8 cellular contexts compared by ENCODE assay signal in the genomic region with DNA sequence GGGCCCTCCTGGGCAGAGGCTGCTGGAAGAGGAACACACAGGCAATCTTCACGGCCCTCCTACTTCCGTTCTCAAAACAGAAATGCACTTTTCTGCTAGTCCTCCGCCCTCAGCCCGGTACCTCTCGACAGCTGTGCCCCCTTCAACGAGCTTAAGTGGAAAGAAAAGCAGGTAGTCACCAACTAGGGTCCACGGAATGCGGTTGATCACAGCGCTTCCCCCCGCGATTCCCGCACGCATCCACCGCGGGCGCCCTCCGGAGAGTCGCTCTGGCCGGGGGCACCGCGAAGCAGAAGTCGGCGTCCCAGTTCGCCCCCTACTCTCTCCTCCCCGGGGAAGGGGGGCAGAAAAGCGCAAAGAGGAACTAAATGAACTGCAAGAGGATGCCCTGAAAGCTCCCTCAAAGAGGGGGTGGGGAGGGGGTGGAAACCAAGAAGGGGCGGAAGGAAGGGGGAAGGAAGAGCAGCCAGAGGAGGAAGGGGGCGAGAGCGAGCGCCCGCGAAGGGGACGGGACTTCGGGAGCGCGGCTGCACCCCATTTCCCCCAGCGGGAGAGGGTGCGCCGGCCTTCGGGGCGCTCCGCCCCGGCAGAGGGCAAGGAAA. TPM values are rescaled to one million over a fixed set of nuclear protein-coding genes. Genes with fewer than 3 reads are reported as not detected.
DNase-seq lines count a peak whose midpoint lies in the region; ATAC-seq and TF ChIP-seq lines count a peak whose summit lies in the region.

No MANE protein-coding gene starts in this region.

- peak overlapping the region; percentile 97 for H2AFZ ChIP-seq in IMR-90 (replicated peaks; ENCODE audit: low read length, poor library complexity)

- dilution Hi-C loops in IMR-90 (cut with HindIII; ENCODE audit: low sequenced_read_pairs, unreplicated experiment): no loop called here

- peak overlapping the region; percentile 95 for H3K23ac ChIP-seq in IMR-90 (ENCODE audit: low read depth, low read length)

- intact Hi-C loops in IMR-90 (cut with micrococcal nuclease) (loop anchor here (1.0 to 5.0 kb wide), 3 partner anchors 75 to 171 kb away; partner anchors contain the start of gene XXYLT1), sciatic nerve (cut with DNase I) (no loop called here)

- H2AK9ac ChIP-seq in IMR-90 (replicated peaks; ENCODE audit: low read depth, low read length, poor library complexity): peak overlapping the region; percentile 87

- DNase-seq in CD4-positive, CD25-positive, alpha-beta regulatory T cell: peak; percentile 48 to 73 (median 52)
- DNase-seq in IMR-90 (peak; percentile 40), anterior cingulate cortex (lab: John Stamatoyannopoulos, UW) (peak in 51 of 58 donors; percentile 10 to 71 (median 39)), hepatic stellate cell (ENCODE audit: low spot score) (peak; percentile 49), sciatic nerve (ENCODE audit: low spot score) (peak; percentile 71)

- H3K4me1 Mint-ChIP-seq in CD4-positive, CD25-positive, alpha-beta regulatory T cell: peaks cover 37 to 63% (median 48%) of the 10 kb centered on the region in 4 donors
- H3K4me1 Mint-ChIP-seq in T-helper 1 cell treated with Interleukin-12 subunit alpha and Interleukin-12 subunit beta and Interleukin-4 antibody, amounts not matched to agents 30 μg/mL and 1 μg/mL, for 36 hours (ENCODE audit: low read depth): peaks cover 36% of the 10 kb centered on the region

- H4K20me1 ChIP-seq in IMR-90 (ENCODE audit: insufficient read depth, low read length): peaks cover 26% of the 10 kb centered on the region

- no peak overlapping the region; the same call in 1 of the 2 replicates for H4K91ac ChIP-seq in IMR-90 (ENCODE audit: insufficient read depth, low read depth, low read length)

- WGBS in IMR-90 (ENCODE audit: extremely low coverage in 2 of 2, insufficient read length in 1 of 2), 2 experiments: 0% methylated on average over 20 of the region's 43 CpGs; no CpG with 5 or more reads in 1 of the 2 experiments

- POLR2A ChIA-PET in IMR-90 (lab: Charles Lee; ENCODE audit: unreplicated experiment): interaction anchor here (0.7 kb wide), 1 partner anchor 147 kb away, joined by 4 read pairs; no protein-coding TSS in a partner anchor

- peaks cover 4% of the 10 kb centered on the region for H3K36me3 Mint-ChIP-seq in CD4-positive, CD25-positive, alpha-beta regulatory T cell
- H3K36me3 Mint-ChIP-seq in T-helper 1 cell treated with Interleukin-12 subunit alpha and Interleukin-12 subunit beta and Interleukin-4 antibody, amounts not matched to agents 30 μg/mL and 1 μg/mL, for 36 hours (ENCODE audit: low read depth): no peaks in the 10 kb centered on the region

- H3K36me3 ChIP-seq in CD4-positive, CD25-positive, alpha-beta regulatory T cell (ENCODE audit: control insufficient read depth, insufficient read depth, low read length): no peaks in the 10 kb centered on the region
- no peaks in the 10 kb centered on the region for H3K36me3 ChIP-seq in IMR-90 (ENCODE audit: control insufficient read depth, insufficient read depth, low read length)

- no peak overlapping the region for H2BK15ac ChIP-seq in IMR-90 (ENCODE audit: low read depth, low read length)

- H2BK5ac ChIP-seq in IMR-90 (ENCODE audit: low read depth, low read length, poor library complexity, severe bottlenecking): peak overlapping the region; percentile 79

- H3K27me3 Mint-ChIP-seq in CD4-positive, CD25-positive, alpha-beta regulatory T cell: no peaks in the 10 kb centered on the region
- H3K27me3 Mint-ChIP-seq in T-helper 1 cell treated with Interleukin-12 subunit alpha and Interleukin-12 subunit beta and Interleukin-4 antibody, amounts not matched to agents 30 μg/mL and 1 μg/mL, for 36 hours (ENCODE audit: low read depth): no peaks in the 10 kb centered on the region

- in situ Hi-C loops in IMR-90 (cut with MboI; ENCODE audit: low sequenced_read_pairs): no loop called here

- H3K4me3 ChIP-seq in CD4-positive, CD25-positive, alpha-beta regulatory T cell (ENCODE audit: low read depth, low read length): peak overlapping the region; percentile 87
- H3K4me3 ChIP-seq in IMR-90 (ENCODE audit: insufficient read depth, low read depth, low read length): peak overlapping the region; percentile 96

- H3K27me3 ChIP-seq in CD4-positive, CD25-positive, alpha-beta regulatory T cell (ENCODE audit: control insufficient read depth, insufficient read depth, low read length): no peaks in the 10 kb centered on the region
- H3K27me3 ChIP-seq in IMR-90 (ENCODE audit: control insufficient read depth, insufficient read depth, low read length): no peaks in the 10 kb centered on the region

- H3K4ac ChIP-seq in IMR-90 (ENCODE audit: low read depth, low read length): peak overlapping the region; percentile 47

- no peak for TF ChIP-seq RAD21 in IMR-90 (IDR thresholded peaks at IDR 0.05; ENCODE audit: low read length)

- peak overlapping the region; percentile 31; the same call in 1 of the 2 replicates for H4K5ac ChIP-seq in IMR-90 (ENCODE audit: low read depth, low read length)

- H3K9ac ChIP-seq in IMR-90 (ENCODE audit: low read depth, low read length): peak overlapping the region; percentile 90

- CTCF ChIA-PET in IMR-90 (lab: Yijun Ruan, JAX): interaction anchor here (1.1 to 1.8 kb wide), 2 partner anchors 171 kb away, joined by 3 to 5 read pairs; partner anchors contain the start of gene XXYLT1

- H3K27ac ChIP-seq in CD4-positive, CD25-positive, alpha-beta regulatory T cell (ENCODE audit: insufficient read depth, low read length, poor library complexity, severe bottlenecking): peak overlapping the region; percentile 87
- H3K27ac ChIP-seq in IMR-90 (ENCODE audit: insufficient read depth, low read length): peak overlapping the region; percentile 96

- BruUV-seq in IMR-90 (replicated peaks; lab: Mats Ljungman, UMichigan): no TSS peak

- H4K8ac ChIP-seq in IMR-90 (ENCODE audit: low read depth in 2 of 2, low read length in 2 of 2): peak overlapping the region in 1 of 2 experiments; percentile 31; a peak in 2 of 4 replicates

- peak overlapping the region; percentile 35; the same call in 1 of the 2 replicates for H2BK120ac ChIP-seq in IMR-90 (ENCODE audit: low read depth, low read length)

- peak in 1 of 2 donors; percentile 7 for ATAC-seq in CD4-positive, CD25-positive, alpha-beta regulatory T cell (ENCODE audit: low read depth in 2 of 2)
- peak; percentile 4 for ATAC-seq in GM19452 (IDR thresholded peaks at IDR 0.05; ENCODE audit: unreplicated experiment)
- peak; percentile 1 for ATAC-seq in IMR-90 (ENCODE audit: low read depth)
- ATAC-seq in sciatic nerve: no peak
- no peak for ATAC-seq in GM18861 (IDR thresholded peaks at IDR 0.05; ENCODE audit: unreplicated experiment)

- no peaks in the 10 kb centered on the region for H3K9me1 ChIP-seq in IMR-90 (ENCODE audit: insufficient read depth, low read length)

- peak overlapping the region; percentile 59; the same call in 1 of the 2 replicates for H3K18ac ChIP-seq in IMR-90 (ENCODE audit: low read depth, low read length)

- peak overlapping the region; percentile 78 for H3K4me2 ChIP-seq in IMR-90 (ENCODE audit: low read depth, low read length)

- H3K27ac Mint-ChIP-seq in CD4-positive, CD25-positive, alpha-beta regulatory T cell: peak overlapping the region; percentile 28 to 94 (median 93)
- peak overlapping the region; percentile 90 for H3K27ac Mint-ChIP-seq in T-helper 1 cell treated with Interleukin-12 subunit alpha and Interleukin-12 subunit beta and Interleukin-4 antibody, amounts not matched to agents 30 μg/mL and 1 μg/mL, for 36 hours

- no peak; the same call in 1 of the 2 replicates for TF ChIP-seq CTCF in IMR-90 (conservative IDR thresholded peaks at IDR 0.05; ENCODE audit: low read depth, low read length)

- H3K79me1 ChIP-seq in IMR-90 (ENCODE audit: low read depth in 1 of 2, low read length in 2 of 2): peaks cover under 1 to 23% of the 10 kb centered on the region in 2 experiments; a peak in 3 of 4 replicates

- H3K4me1 ChIP-seq in CD4-positive, CD25-positive, alpha-beta regulatory T cell (ENCODE audit: control insufficient read depth, insufficient read depth, low read length, poor library complexity, severe bottlenecking): peaks cover 34% of the 10 kb centered on the region
- H3K4me1 ChIP-seq in IMR-90 (ENCODE audit: control insufficient read depth, insufficient read depth, low read length): no peaks in the 10 kb centered on the region; the same call in 1 of the 2 replicates

- no peak overlapping the region for H2BK20ac ChIP-seq in IMR-90 (ENCODE audit: low read depth, low read length)

- 0 out of 2 replicates have a peak overlapping the region, but pooled peaks have one; percentile 54 for H3K56ac ChIP-seq in IMR-90 (ENCODE audit: extremely low read depth, insufficient read depth, low read length)

- peak overlapping the region; percentile 59 for H3K14ac ChIP-seq in IMR-90 (replicated peaks; ENCODE audit: low read depth, low read length)

- peaks cover 0 to 3% (median 0%) of the 10 kb centered on the region in 7 donors for H3K9me3 Mint-ChIP-seq in CD4-positive, CD25-positive, alpha-beta regulatory T cell
- no peaks in the 10 kb centered on the region for H3K9me3 Mint-ChIP-seq in T-helper 1 cell treated with Interleukin-12 subunit alpha and Interleukin-12 subunit beta and Interleukin-4 antibody, amounts not matched to agents 30 μg/mL and 1 μg/mL, for 36 hours

- no peak for TF ChIP-seq POLR2A in IMR-90 (IDR thresholded peaks at IDR 0.05; ENCODE audit: low read depth, low read length)

- H3K9me3 ChIP-seq in CD4-positive, CD25-positive, alpha-beta regulatory T cell (ENCODE audit: control insufficient read depth in 2 of 2, low read length in 2 of 2): no peaks in the 10 kb centered on the region
- H3K9me3 ChIP-seq in IMR-90 (ENCODE audit: control insufficient read depth, insufficient read depth, low read length): no peaks in the 10 kb centered on the region

- peak overlapping the region; percentile 96 to 99 (median 97) for H3K4me3 Mint-ChIP-seq in CD4-positive, CD25-positive, alpha-beta regulatory T cell
- peak overlapping the region; percentile 94 for H3K4me3 Mint-ChIP-seq in T-helper 1 cell treated with Interleukin-12 subunit alpha and Interleukin-12 subunit beta and Interleukin-4 antibody, amounts not matched to agents 30 μg/mL and 1 μg/mL, for 36 hours

- H2AK5ac ChIP-seq in IMR-90 (ENCODE audit: low read depth, low read length): peak overlapping the region; percentile 42; the same call in 1 of the 2 replicates

TF ChIP-seq in IMR-90, 13 proteins besides CTCF, POLR2A, EP300 and RAD21:
- TF ChIP-seq MAZ (IDR thresholded peaks at IDR 0.05; ENCODE audit: borderline replicate concordance, low read depth, low read length) (peak; percentile 27; the same call in 1 of the 2 replicates), FOS (IDR thresholded peaks at IDR 0.05; ENCODE audit: low read depth, low read length) (no peak)
TF ChIP-seq in IMR-90: peak in this region for 1.

RNA-seq across cellular contexts. Expression of gene ACAP2, which starts 0.7 kb away (rescaled TPM):
- total RNA-seq in CD4-positive, CD25-positive, alpha-beta regulatory T cell: 121 TPM
- 10 to 100 TPM; 36.9 to 59.2 (median 48.5) TPM for polyA plus RNA-seq in CD4-positive, CD25-positive, alpha-beta regulatory T cell
- total RNA-seq in IMR-90 (2012; rRNA removed) (35.1 and 55.8 TPM in 2 replicates), sciatic nerve (77.4 TPM)
- 8.3 and 11.9 TPM in 2 replicates for polyA plus RNA-seq in IMR-90 (2012; rRNA removed)
- polyA plus RNA-seq in IMR-90 (2012; cell fraction: cytosol; rRNA removed): 1.8 and 2.2 TPM in 2 replicates
- 2.2 and 17.1 TPM in 2 replicates for polyA plus RNA-seq in IMR-90 (2012; cell fraction: nucleus; rRNA removed; ENCODE audit: low replicate concordance)

Comparison
In these comparisons a context has a peak if more than half of its experiments do, and no peak if none do; other contexts are left out.
1. ATAC-seq: peak in GM19452 (single experiment) and IMR-90 (single experiment); none in sciatic nerve (single experiment) and GM18861 (single experiment).
2. Peak in every context shown above with its lines, with median percentiles within 50 percentile points of each other: DNase-seq.